In genomic region chr1:63775418-63776127, GRCh38 we compare ENCODE assay signal across 1 cellular context.
TF ChIP-seq lines count a peak whose summit lies in the region.

No MANE protein-coding gene starts in this region.

TF ChIP-seq in HEK293, 187 proteins besides CTCF, POLR2A, EP300 and RAD21 (continued from another document):
- TF ChIP-seq ZNF449 (tag by site-specific recombination; IDR thresholded peaks at IDR 0.05) (no peak), ZXDB (tag by site-specific recombination; IDR thresholded peaks at IDR 0.05) (0 out of 2 replicates have a peak, but pooled peaks have one; percentile 17), ZNF561 (tag by site-specific recombination; IDR thresholded peaks at IDR 0.05; ENCODE audit: borderline replicate concordance) (no peak), ZNF777 (tag by site-specific recombination; IDR thresholded peaks at IDR 0.05; ENCODE audit: borderline replicate concordance) (no peak), ZNF155 (tag by site-specific recombination; IDR thresholded peaks at IDR 0.05) (no peak), ZBTB44 (tag by site-specific recombination; IDR thresholded peaks at IDR 0.05) (0 out of 2 replicates have a peak, but pooled peaks have one; percentile 7), GFI1B (tag by site-specific recombination; IDR thresholded peaks at IDR 0.05) (no peak), ZNF596 (tag by site-specific recombination; IDR thresholded peaks at IDR 0.05) (0 out of 2 replicates have a peak, but pooled peaks have one; percentile 11), ZNF169 (tag by site-specific recombination; IDR thresholded peaks at IDR 0.05) (no peak), ZNF670 (tag by site-specific recombination; IDR thresholded peaks at IDR 0.05; ENCODE audit: low read depth) (no peak), KLF1 (tag by site-specific recombination; IDR thresholded peaks at IDR 0.05) (0 out of 2 replicates have a peak, but pooled peaks have one; percentile 20), ZNF629 (tag by site-specific recombination; IDR thresholded peaks at IDR 0.05) (0 out of 2 replicates have a peak, but pooled peaks have one; percentile 25), PRDM10 (tag by site-specific recombination; IDR thresholded peaks at IDR 0.05) (peak; percentile 90), WT1 (tag by site-specific recombination; IDR thresholded peaks at IDR 0.05) (peak; percentile 94), ZNF664 (tag by site-specific recombination; IDR thresholded peaks at IDR 0.05) (peak; percentile 66; the same call in 1 of the 2 replicates), IKZF3 (tag by site-specific recombination; IDR thresholded peaks at IDR 0.05) (peak; percentile 46; the same call in 1 of the 2 replicates), ZNF707 (tag by site-specific recombination; IDR thresholded peaks at IDR 0.05) (no peak), SP7 (tag by site-specific recombination; IDR thresholded peaks at IDR 0.05) (0 out of 2 replicates have a peak, but pooled peaks have one; percentile 23)
TF ChIP-seq in HEK293: peak in this region for 21.
